In genomic region chr1:23581219-23581618, GRCh38 we compare ENCODE assay signal across 10 cellular contexts. TPM values are rescaled to one million over a fixed set of nuclear protein-coding genes. Genes with fewer than 3 reads are reported as not detected.
DNase-seq lines count a peak whose midpoint lies in the region; ATAC-seq and TF ChIP-seq lines count a peak whose summit lies in the region.
"Had no signal": no experiment of that assay in that cellular context is flagged by ENCODE, and none has a peak within 500 bp of the region (broad histone marks: within the 10 kb centered on the region; RNA-seq: fewer than 3 reads in every experiment).

No MANE protein-coding gene starts in this region.

- peaks cover 0 to 30% (median 27%) of the 10 kb centered on the region in 4 donors for H3K4me1 ChIP-seq in tibial nerve

- H3K27me3 ChIP-seq in tibial nerve: no peaks in the 10 kb centered on the region

- H3K9me3 Mint-ChIP-seq in activated CD8-positive, alpha-beta T cell treated with anti-CD3 and anti-CD28 coated beads, Interleukin-2, amount 10 ng/mL, durations not matched to agents 7 days and 5 days (ENCODE audit: insufficient read depth): no peaks in the 10 kb centered on the region
- no peaks in the 10 kb centered on the region for H3K9me3 Mint-ChIP-seq in stimulated activated effector memory CD8-positive, alpha-beta T cell treated with anti-CD3 and anti-CD28 coated beads, Interleukin-12 subunit alpha, Interleukin-12 subunit beta, amount 100 ng/mL, for 72 hours

- H3K27ac Mint-ChIP-seq in activated CD8-positive, alpha-beta T cell treated with anti-CD3 and anti-CD28 coated beads, Interleukin-2, amount 10 ng/mL, durations not matched to agents 7 days and 5 days: peak overlapping the region; percentile 49
- H3K27ac Mint-ChIP-seq in stimulated activated effector memory CD8-positive, alpha-beta T cell treated with anti-CD3 and anti-CD28 coated beads, Interleukin-12 subunit alpha, Interleukin-12 subunit beta, amount 100 ng/mL, for 72 hours: no peak overlapping the region
- H3K27ac Mint-ChIP-seq: T-helper 17 cell had no signal

- CTCF ChIA-PET in activated CD8-positive, alpha-beta T cell treated with anti-CD3 and anti-CD28 coated beads, Interleukin-2, amount 10 ng/mL, durations not matched to agents 7 days and 5 days (lab: Charles Lee): interaction anchor here (1.0 to 1.9 kb wide), 7 partner anchors 11 to 56 kb away, joined by 3 to 6 read pairs (median 4); no protein-coding TSS in a partner anchor

- no peaks in the 10 kb centered on the region for H3K36me3 Mint-ChIP-seq in activated CD8-positive, alpha-beta T cell treated with anti-CD3 and anti-CD28 coated beads, Interleukin-2, amount 10 ng/mL, durations not matched to agents 7 days and 5 days (ENCODE audit: low read depth)
- no peaks in the 10 kb centered on the region for H3K36me3 Mint-ChIP-seq in stimulated activated effector memory CD8-positive, alpha-beta T cell treated with anti-CD3 and anti-CD28 coated beads, Interleukin-12 subunit alpha, Interleukin-12 subunit beta, amount 100 ng/mL, for 72 hours

- no peaks in the 10 kb centered on the region for H3K36me3 ChIP-seq in tibial nerve

- peaks cover 46% of the 10 kb centered on the region for H3K4me1 Mint-ChIP-seq in activated CD8-positive, alpha-beta T cell treated with anti-CD3 and anti-CD28 coated beads, Interleukin-2, amount 10 ng/mL, durations not matched to agents 7 days and 5 days (ENCODE audit: low read depth)
- H3K4me1 Mint-ChIP-seq in stimulated activated effector memory CD8-positive, alpha-beta T cell treated with anti-CD3 and anti-CD28 coated beads, Interleukin-12 subunit alpha, Interleukin-12 subunit beta, amount 100 ng/mL, for 72 hours: peaks cover 22% of the 10 kb centered on the region

- no peak for ATAC-seq in activated CD8-positive, alpha-beta T cell treated with anti-CD3 and anti-CD28 coated beads, Interleukin-2, amount 10 ng/mL, durations not matched to agents 7 days and 5 days
- peak; percentile 61 for ATAC-seq in Right ventricle myocardium superior (ENCODE audit: poor library complexity)
- no peak for ATAC-seq in stimulated activated effector memory CD8-positive, alpha-beta T cell treated with anti-CD3 and anti-CD28 coated beads, Interleukin-12 subunit alpha, Interleukin-12 subunit beta, amount 100 ng/mL, for 72 hours
- no peak for ATAC-seq in HG03039 (IDR thresholded peaks at IDR 0.05; ENCODE audit: unreplicated experiment)
- ATAC-seq: T-helper 17 cell had no signal

- no peaks in the 10 kb centered on the region for H3K27me3 Mint-ChIP-seq in activated CD8-positive, alpha-beta T cell treated with anti-CD3 and anti-CD28 coated beads, Interleukin-2, amount 10 ng/mL, durations not matched to agents 7 days and 5 days (ENCODE audit: low read depth)
- H3K27me3 Mint-ChIP-seq: T-helper 17 cell had no signal

- no peaks in the 10 kb centered on the region for H3K9me3 ChIP-seq in tibial nerve

- no peak for TF ChIP-seq POLR2A in tibial nerve (IDR thresholded peaks at IDR 0.05)

- 17 to 43% methylated on average over 8 of the region's 8 CpGs for WGBS in tibial nerve, 2 donors

- peak overlapping the region in 2 of 4 donors; percentile 21 to 44 for H3K27ac ChIP-seq in tibial nerve

- intact Hi-C loops in Right ventricle myocardium superior (cut with DNase I): no loop called here

- no peak overlapping the region for H3K4me3 ChIP-seq in tibial nerve

- DNase-seq in COLO668 (lab: John Stamatoyannopoulos, UW; ENCODE audit: unreplicated experiment) (peak; percentile 58), Right ventricle myocardium superior (peak; percentile 64), nucleus accumbens (lab: John Stamatoyannopoulos, UW) (peak in 47 of 56 donors; percentile 8 to 80 (median 42)), tibial nerve (ENCODE audit: low spot score in 2 of 2) (no peak)
- no peak for DNase-seq in activated CD8-positive, alpha-beta T cell treated with anti-CD3 and anti-CD28 coated beads, Interleukin-2, amount 10 ng/mL, durations not matched to agents 7 days and 5 days
- DNase-seq in stimulated activated effector memory CD8-positive, alpha-beta T cell treated with anti-CD3 and anti-CD28 coated beads, Interleukin-12 subunit alpha, Interleukin-12 subunit beta, amount 100 ng/mL, for 72 hours (ENCODE audit: low spot score in 2 of 2): no peak
- no peak for DNase-seq in stimulated activated CD8-positive, alpha-beta memory T cell treated with anti-CD3 and anti-CD28 coated beads, Interleukin-4, amount 100 ng/mL, for 48 hours
- DNase-seq: NCI-H1436 treated with DMSO at 0.1 percent for 48 hours, T-helper 17 cell had no signal

- peak in 1 of 2 donors; percentile 20 for TF ChIP-seq EP300 in tibial nerve (IDR thresholded peaks at IDR 0.05)

- POLR2A ChIA-PET in activated CD8-positive, alpha-beta T cell treated with anti-CD3 and anti-CD28 coated beads, Interleukin-2, amount 10 ng/mL, durations not matched to agents 7 days and 5 days (lab: Charles Lee): interaction anchor here (0.8 to 2.0 kb wide), 3 partner anchors 10 to 37 kb away, joined by 3 to 6 read pairs (median 3); partner anchors contain the start of gene ID3

- no peak overlapping the region for H3K4me3 Mint-ChIP-seq in activated CD8-positive, alpha-beta T cell treated with anti-CD3 and anti-CD28 coated beads, Interleukin-2, amount 10 ng/mL, durations not matched to agents 7 days and 5 days
- H3K4me3 Mint-ChIP-seq in stimulated activated effector memory CD8-positive, alpha-beta T cell treated with anti-CD3 and anti-CD28 coated beads, Interleukin-12 subunit alpha, Interleukin-12 subunit beta, amount 100 ng/mL, for 72 hours: no peak overlapping the region
- H3K4me3 Mint-ChIP-seq: T-helper 17 cell had no signal

- no peak for TF ChIP-seq CTCF in tibial nerve (IDR thresholded peaks at IDR 0.05)

RNA-seq across cellular contexts. Expression of gene ID3, which starts 21.9 kb away (rescaled TPM):
- 10 to 100 TPM; 31.4 to 34.4 TPM for total RNA-seq in activated CD8-positive, alpha-beta T cell treated with anti-CD3 and anti-CD28 coated beads, Interleukin-2, amount 10 ng/mL, durations not matched to agents 7 days and 5 days
- total RNA-seq in Right ventricle myocardium superior (73.0 TPM), tibial nerve (100 to 1,000 TPM; 263 to 369 (median 312) TPM)

RNA-seq across cellular contexts. Expression of gene E2F2, which starts 50.2 kb away (rescaled TPM):
- total RNA-seq in activated CD8-positive, alpha-beta T cell treated with anti-CD3 and anti-CD28 coated beads, Interleukin-2, amount 10 ng/mL, durations not matched to agents 7 days and 5 days: 10 to 100 TPM; 75.0 to 80.3 TPM
- 0.35 TPM for total RNA-seq in Right ventricle myocardium superior
- under 1 TPM in 3 of 4 donors, not detected in 1; 0.20 to 0.30 (median 0.21) TPM for total RNA-seq in tibial nerve

Comparison
In these comparisons a context has a peak if more than half of its experiments do, and no peak if none do; other contexts are left out.
1. DNase-seq: peak in COLO668 (single experiment), Right ventricle myocardium superior (single experiment) and nucleus accumbens (47 of 56); none in activated CD8-positive, alpha-beta T cell treated with anti-CD3 and anti-CD28 coated beads, Interleukin-2, amount 10 ng/mL, durations not matched to agents 7 days and 5 days (single experiment), tibial nerve (0 of 2), stimulated activated effector memory CD8-positive, alpha-beta T cell treated with anti-CD3 and anti-CD28 coated beads, Interleukin-12 subunit alpha, Interleukin-12 subunit beta, amount 100 ng/mL, for 72 hours (0 of 2) and stimulated activated CD8-positive, alpha-beta memory T cell treated with anti-CD3 and anti-CD28 coated beads, Interleukin-4, amount 100 ng/mL, for 48 hours (single experiment).
2. RNA of gene E2F2, which starts 50.2 kb away (total RNA-seq): 75.0 to 80.3 TPM in activated CD8-positive, alpha-beta T cell treated with anti-CD3 and anti-CD28 coated beads, Interleukin-2, amount 10 ng/mL, durations not matched to agents 7 days and 5 days; 0.35 TPM in Right ventricle myocardium superior (single experiment) and 0.20 to 0.30 TPM in tibial nerve; every median in the first group is over 10 times any median in the second.